ENCODE assay signal across 19 cellular contexts in the genomic region with DNA sequence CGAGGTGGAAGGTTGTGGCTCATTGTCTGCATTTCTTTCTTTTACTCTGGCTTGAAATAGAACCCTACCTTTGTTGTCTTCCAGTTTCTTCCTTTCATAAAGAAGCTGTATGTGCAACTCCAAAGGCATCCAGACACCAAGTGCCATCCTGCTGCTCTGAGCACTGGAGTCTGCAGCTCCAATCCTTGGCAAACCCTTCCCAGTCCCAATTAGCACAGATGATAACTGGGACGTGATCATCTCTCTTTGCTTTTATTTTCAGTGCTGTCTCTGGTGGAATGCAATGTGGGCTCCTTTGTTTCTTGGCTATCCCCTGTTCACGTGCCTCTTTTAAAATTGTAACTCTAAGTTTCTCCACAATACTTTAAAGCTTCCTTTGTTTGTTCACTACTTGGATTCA.
"Had no signal": no experiment of that assay in that cellular context is flagged by ENCODE, and none has a peak within 500 bp of the region (broad histone marks: within the 10 kb centered on the region; RNA-seq: fewer than 3 reads in every experiment).

No MANE protein-coding gene starts in this region.

- H3K27me3 ChIP-seq: dorsolateral prefrontal cortex, heart left ventricle, spleen, tibial artery, upper lobe of right lung, vagina had no signal

- DNase-seq: cortex of kidney; dorsolateral prefrontal cortex; effector CD8-positive, alpha-beta T cell; heart left ventricle; hypothalamus; psoas muscle; retina; spleen; stimulated activated CD4-positive, alpha-beta T cell treated with anti-CD3 and anti-CD28 coated beads, Interleukin-15, amount 100 ng/mL, for 24 hours; stimulated activated CD4-positive, alpha-beta T cell treated with anti-CD3 and anti-CD28 coated beads, Interleukin-1b, Interleukin-23, amount 100 ng/mL, for 48 hours; stimulated activated CD4-positive, alpha-beta T cell treated with anti-CD3 and anti-CD28 coated beads, Interleukin-4, amount 100 ng/mL, for 24 hours; tibial artery; upper lobe of right lung had no signal

- H3K4me1 ChIP-seq: parathyroid adenoma, psoas muscle, spleen, tibial artery, upper lobe of right lung, vagina had no signal

- H3K9me3 ChIP-seq: heart left ventricle, psoas muscle, spleen, tibial artery, upper lobe of right lung, vagina had no signal

- H2AFZ ChIP-seq: parathyroid adenoma had no signal

- ATAC-seq: heart left ventricle; left lobe of liver; natural killer cell treated with Interleukin-12 subunit alpha and Interleukin-12 subunit beta and Interleukin-15 and Interleukin-18, amount 100 ng/mL, for 72 hours; psoas muscle; sciatic nerve; stimulated activated memory B cell treated with anti-CD40 and anti-IgM and Interleukin-4, amounts not matched to agents 10 μg/mL and 1 μg/mL and 100 μg/mL, for 72 hours; upper lobe of right lung had no signal

- H3K9ac ChIP-seq: parathyroid adenoma had no signal

- H3K27ac ChIP-seq: dorsolateral prefrontal cortex, heart left ventricle, parathyroid adenoma, psoas muscle, spleen, tibial artery, upper lobe of right lung, vagina had no signal

- H3K4me3 ChIP-seq: dorsolateral prefrontal cortex, psoas muscle, spleen, tibial artery, upper lobe of right lung, vagina had no signal

- H3K36me3 ChIP-seq: heart left ventricle, spleen, tibial artery, upper lobe of right lung, vagina had no signal
